24 cellular contexts compared by ENCODE assay signal in genomic region chr10:59373071-59373470, GRCh38. TPM values are rescaled to one million over a fixed set of nuclear protein-coding genes. Genes with fewer than 3 reads are reported as not detected.
DNase-seq lines count a peak whose midpoint lies in the region; ATAC-seq, FAIRE-seq and TF ChIP-seq lines count a peak whose summit lies in the region.
"Had no signal": no experiment of that assay in that cellular context is flagged by ENCODE, and none has a peak within 500 bp of the region (broad histone marks: within the 10 kb centered on the region; RNA-seq: fewer than 3 reads in every experiment).

No MANE protein-coding gene starts in this region.

- CTCF ChIA-PET in HepG2 (lab: Yijun Ruan, JAX; ENCODE audit: low intra/inter-chr PET ratio, low total read pairs): no interaction called here

- no peaks in the 10 kb centered on the region for H4K20me1 ChIP-seq in HepG2 (ENCODE audit: insufficient read depth, low read length)

- H3K9me3 ChIP-seq in HepG2 (ENCODE audit: low read length): no peaks in the 10 kb centered on the region
- no peaks in the 10 kb centered on the region for H3K9me3 ChIP-seq in right lobe of liver
- H3K9me3 ChIP-seq in tibial artery: no peaks in the 10 kb centered on the region
- no peaks in the 10 kb centered on the region for H3K9me3 ChIP-seq in MG63

- H3K27ac ChIP-seq in HepG2 (ENCODE audit: extremely low read length, insufficient read depth, low read length) (no peak overlapping the region), right lobe of liver (no peak overlapping the region), tibial artery (peak overlapping the region; percentile 44 to 48)

- H2AFZ ChIP-seq in HepG2 (ENCODE audit: low read length): no peak overlapping the region

- no peaks in the 10 kb centered on the region for H3K79me2 ChIP-seq in HepG2 (ENCODE audit: insufficient read depth, low read length)

- BruUV-seq in HepG2 (replicated peaks; lab: Mats Ljungman, UMichigan): no TSS peak

- no peak for FAIRE-seq in HepG2 (lab: Jason Lieb, UNC)
- FAIRE-seq: A204.1, G401.6, GM12891, GM19239, H1, RCC 7860 had no signal

- 22% methylated on average over 3 of the region's 3 CpGs for WGBS in HepG2 (ENCODE audit: low lambda C conversion rate)
- WGBS in right lobe of liver (ENCODE audit: insufficient coverage, low coverage, low lambda C conversion rate, missing lambda C conversion rate): 73% methylated on average over 3 of the region's 3 CpGs

- TF ChIP-seq EP300 in HepG2 (IDR thresholded peaks at IDR 0.05; ENCODE audit: low read depth in 2 of 2, low read length in 2 of 2) (no peak), HepG2 (CRISPR knock-in tag; IDR thresholded peaks at IDR 0.05; ENCODE audit: borderline replicate concordance) (no peak)

- POLR2A ChIA-PET in HepG2 (lab: Yijun Ruan, JAX): no interaction called here

- in situ Hi-C loops in HepG2 (cut with HindIII; ENCODE audit: extremely low pct_ligation_motif_present, low pct_unique_long_range_greater_than_20kb): no loop called here

- DNase-seq in HepG2 (ENCODE audit: low spot score) (no peak), right lobe of liver (no peak), choroid plexus epithelial cell (ENCODE audit: low read depth) (peak; percentile 28), iris pigment epithelial cell (ENCODE audit: low read depth) (peak; percentile 27), tibial artery (no peak), posterior cingulate gyrus (no peak), MG63 (no peak)
- DNase-seq: AML-193, Calu3, DMS79, HFFc6, NCI-H1105 treated with DMSO at 0.1 percent for 48 hours, NCI-H187 treated with DMSO at 0.1 percent for 48 hours, NCI-H2171, NCI-H446 treated with DMSO at 0.1 percent for 48 hours, NCI-H774, SIG-M5 had no signal

- TF ChIP-seq RAD21 in HepG2 (CRISPR knock-in tag; IDR thresholded peaks at IDR 0.05): no peak

- no peaks in the 10 kb centered on the region for H3K36me3 ChIP-seq in HepG2 (replicated peaks in 1 of 2; ENCODE audit: control insufficient read depth in 1 of 2, insufficient read depth in 2 of 2, low read length in 2 of 2)
- H3K36me3 ChIP-seq in right lobe of liver: no peaks in the 10 kb centered on the region
- no peaks in the 10 kb centered on the region for H3K36me3 ChIP-seq in tibial artery
- no peaks in the 10 kb centered on the region for H3K36me3 ChIP-seq in MG63

- TF ChIP-seq POLR2A in HepG2 (IDR thresholded peaks at IDR 0.05; ENCODE audit: insufficient read depth in 1 of 2, low read depth in 2 of 2, low read length in 2 of 2) (no peak), right lobe of liver (IDR thresholded peaks at IDR 0.05) (no peak)

- H3K27me3 ChIP-seq in HepG2 (ENCODE audit: control insufficient read depth in 1 of 2, insufficient read depth in 2 of 2, low read length in 2 of 2) (no peaks in the 10 kb centered on the region; a peak in 1 of 5 replicates), right lobe of liver (no peaks in the 10 kb centered on the region), tibial artery (no peaks in the 10 kb centered on the region), MG63 (no peaks in the 10 kb centered on the region)

- H3K4me1 ChIP-seq in HepG2 (ENCODE audit: insufficient read depth, low read length) (no peaks in the 10 kb centered on the region), right lobe of liver (no peaks in the 10 kb centered on the region), tibial artery (peaks cover 0 to 42% (median 10%) of the 10 kb centered on the region in 4 donors)

- intact Hi-C loops in HepG2 (cut with micrococcal nuclease; ENCODE audit: unreplicated experiment) (no loop called here), right lobe of liver (cut with DNase I) (no loop called here), tibial artery (cut with DNase I; ENCODE audit: low total_unique reads) (loop anchor here (10.0 kb wide), 1 partner anchor 48 kb away; no protein-coding TSS in a partner anchor), posterior cingulate gyrus (cut with DNase I) (no loop called here)

- H3K4me3 ChIP-seq in HepG2 (replicated peaks in 1 of 3; ENCODE audit: insufficient read depth in 1 of 3, low read depth in 2 of 3, low read length in 3 of 3) (no peak overlapping the region), right lobe of liver (no peak overlapping the region), choroid plexus epithelial cell (ENCODE audit: low read depth, low read length) (no peak overlapping the region), tibial artery (no peak overlapping the region), MG63 (no peak overlapping the region)

- no peak overlapping the region for H3K9ac ChIP-seq in HepG2 (ENCODE audit: insufficient read depth, low read depth, low read length)

- H3K4me2 ChIP-seq in HepG2 (ENCODE audit: low read depth, low read length): no peak overlapping the region

- TF ChIP-seq CTCF in HepG2 (CRISPR knock-in tag; IDR thresholded peaks at IDR 0.05) (no peak), right lobe of liver (IDR thresholded peaks at IDR 0.05) (no peak), choroid plexus epithelial cell (conservative IDR thresholded peaks at IDR 0.05; ENCODE audit: low read depth, low read length) (no peak), tibial artery (IDR thresholded peaks at IDR 0.05) (no peak)

- ATAC-seq in HepG2 (no peak), right lobe of liver (no peak), HG03196 (IDR thresholded peaks at IDR 0.05; ENCODE audit: unreplicated experiment) (no peak)

TF ChIP-seq in HepG2, 621 proteins besides CTCF, POLR2A, EP300 and RAD21:
- 0 out of 2 replicates have a peak, but pooled peaks have one; percentile 4 for TF ChIP-seq MAFF (IDR thresholded peaks at IDR 0.05; ENCODE audit: low read depth, low read length)
- peak in 1 of 2 experiments; percentile 47; a peak in 2 of 4 replicates for TF ChIP-seq MAFK (conservative IDR thresholded peaks at IDR 0.05 in 1 of 2, IDR thresholded peaks at IDR 0.05 in 1 of 2; ENCODE audit: low read length in 2 of 2)
- no peak for TF ChIP-seq ZSCAN30 (CRISPR knock-in tag; IDR thresholded peaks at IDR 0.05)

RNA-seq across cellular contexts. Expression of gene FAM13C, which starts 10.7 kb away (rescaled TPM):
- total RNA-seq in HepG2 (2016; rRNA removed; fragmentation: Illumina TruSeq; extraction: Trizol) (0.07 TPM in 1 of 2 replicates, not detected in the other), right lobe of liver (1 to 10 TPM in 4 of 6 experiments, under 1 TPM in 2; 0.49 to 7.4 (median 1.5) TPM)
- not detected in 2 replicates for total RNA-seq in HepG2 (2016; cell fraction: cytosol; rRNA removed; fragmentation: Illumina TruSeq; extraction: Trizol; ENCODE audit: low read depth)
- total RNA-seq in HepG2 (2016; cell fraction: insoluble cytoplasmic fraction; rRNA removed; fragmentation: Illumina TruSeq; extraction: Trizol): 0.13 TPM in 1 of 2 replicates, not detected in the other
- total RNA-seq in HepG2 (2016; cell fraction: membrane; rRNA removed; fragmentation: Illumina TruSeq; extraction: Trizol): not detected in 2 replicates
- total RNA-seq in HepG2 (2016; cell fraction: nucleus; rRNA removed; fragmentation: Illumina TruSeq; extraction: Trizol): 0.62 TPM in 1 of 2 replicates, not detected in the other
- polyA plus RNA-seq in HepG2 (2011; rRNA removed): 0.04 and 0.26 TPM in 2 replicates
- polyA plus RNA-seq in HepG2 (2011; cell fraction: cytosol; rRNA removed): 0.01 and 0.04 TPM in 2 replicates
- not detected in 2 replicates for polyA plus RNA-seq in HepG2 (2011; cell fraction: nucleus; rRNA removed)
- 1.6 and 1.7 TPM in 2 replicates for polyA plus RNA-seq in HepG2 (2012)
- not detected in 2 replicates for polyA plus RNA-seq in HepG2 (2016; cell fraction: cytosol; fragmentation: Illumina TruSeq; extraction: Trizol; ENCODE audit: low read depth)
- not detected in 2 replicates for polyA plus RNA-seq in HepG2 (2016; cell fraction: insoluble cytoplasmic fraction; fragmentation: Illumina TruSeq; extraction: Trizol; ENCODE audit: low read depth)
- polyA plus RNA-seq in HepG2 (2016; cell fraction: membrane; fragmentation: Illumina TruSeq; extraction: Trizol; ENCODE audit: low read depth): not detected in 2 replicates
- polyA plus RNA-seq in HepG2 (2016; cell fraction: nucleus; fragmentation: Illumina TruSeq; extraction: Trizol; ENCODE audit: insufficient read depth, low read depth): not detected in 2 replicates
- polyA minus RNA-seq in HepG2 (2011; rRNA and poly(A)+ RNA removed; ENCODE audit: low replicate concordance): 0.04 TPM in 1 of 2 replicates, not detected in the other
- polyA minus RNA-seq in HepG2 (2011; cell fraction: cytosol; rRNA and poly(A)+ RNA removed): 0.18 TPM in 1 of 2 replicates, not detected in the other
- 0.99 and 1.3 TPM in 2 replicates for polyA minus RNA-seq in HepG2 (2011; cell fraction: nucleus; rRNA and poly(A)+ RNA removed)
- 0.16 TPM in 1 of 2 replicates, not detected in the other for total RNA-seq in MG63 (2014; rRNA removed; shearing (Covaris generic); ENCODE audit: low replicate concordance)
- total RNA-seq: Calu3, HFFc6 had no signal

Comparison
In these comparisons a context has a peak if more than half of its experiments do, and no peak if none do; other contexts are left out.
1. DNase-seq: peak in choroid plexus epithelial cell (single experiment) and iris pigment epithelial cell (single experiment); none in HepG2 (single experiment), right lobe of liver (0 of 3), tibial artery (0 of 2), posterior cingulate gyrus (0 of 10) and MG63 (single experiment).
2. H3K27ac ChIP-seq: peak in tibial artery (2 of 2); none in HepG2 (single experiment) and right lobe of liver (0 of 3).